9 cellular contexts compared by ENCODE assay signal in genomic region chr19:42129399-42130253, GRCh38. TPM values are rescaled to one million over a fixed set of nuclear protein-coding genes. Genes with fewer than 3 reads are reported as not detected.
A peak's percentile ranks its signal among the peaks of the same experiment; 100 is the strongest.
DNase-seq lines count a peak whose midpoint lies in the region; ATAC-seq and TF ChIP-seq lines count a peak whose summit lies in the region.
"Had no signal": no experiment of that assay in that cellular context is flagged by ENCODE, and none has a peak within 500 bp of the region (broad histone marks: within the 10 kb centered on the region; RNA-seq: fewer than 3 reads in every experiment).

No MANE protein-coding gene starts in this region.

- peak overlapping the region; percentile 56 to 87 for H3K27ac Mint-ChIP-seq in effector memory CD8-positive, alpha-beta T cell

- peaks cover 10 to 16% (median 12%) of the 10 kb centered on the region in 3 donors for H3K4me1 ChIP-seq in skeletal muscle tissue (ENCODE audit: control insufficient read depth in 3 of 3, insufficient read depth in 3 of 3, low read length in 3 of 3)

- TF ChIP-seq POLR2A in NB4 (IDR thresholded peaks at IDR 0.05; ENCODE audit: extremely low read depth, insufficient read length), result no peak

- no peaks in the 10 kb centered on the region for H3K9me3 Mint-ChIP-seq in effector memory CD8-positive, alpha-beta T cell

- H3K27me3 ChIP-seq in skeletal muscle tissue (ENCODE audit: control insufficient read depth in 3 of 3, insufficient read depth in 3 of 3, low read length in 3 of 3), result peaks cover 39 to 47% (median 41%) of the 10 kb centered on the region in 3 donors
- H3K27me3 ChIP-seq: SJSA1 had no signal

- TF ChIP-seq CTCF in GM12875 (IDR thresholded peaks at IDR 0.05; ENCODE audit: borderline replicate concordance, insufficient read depth, low read depth, low read length), result no peak
- no peak for TF ChIP-seq CTCF in NB4 (IDR thresholded peaks at IDR 0.05; ENCODE audit: low read depth, low read length)

- peak; percentile 75 for DNase-seq in NB4 (ENCODE audit: low read depth)
- no peak for DNase-seq in effector memory CD8-positive, alpha-beta T cell
- DNase-seq in DMS153 (lab: John Stamatoyannopoulos, UW), result no peak

- peaks cover 54 to 65% of the 10 kb centered on the region in 2 donors for H3K4me1 Mint-ChIP-seq in effector memory CD8-positive, alpha-beta T cell (ENCODE audit: low read depth in 2 of 2)

- no peak overlapping the region for H3K27ac ChIP-seq in skeletal muscle tissue (ENCODE audit: low read depth, low read length)
- H3K27ac ChIP-seq: SJSA1 had no signal

- H3K36me3 Mint-ChIP-seq in effector memory CD8-positive, alpha-beta T cell (ENCODE audit: insufficient read depth), result peaks cover 11% of the 10 kb centered on the region

- no peaks in the 10 kb centered on the region for H3K27me3 Mint-ChIP-seq in effector memory CD8-positive, alpha-beta T cell

- ATAC-seq in GM21529 (IDR thresholded peaks at IDR 0.05; ENCODE audit: unreplicated experiment) (peak; percentile 51), HG03469 (IDR thresholded peaks at IDR 0.05; ENCODE audit: unreplicated experiment) (no peak), GM18520 (IDR thresholded peaks at IDR 0.05; ENCODE audit: unreplicated experiment) (no peak)
- no peak for ATAC-seq in effector memory CD8-positive, alpha-beta T cell (replicated peaks)

- peak overlapping the region; percentile 93 for H3K4me3 ChIP-seq in GM12875 (ENCODE audit: low read depth, low read length)
- no peak overlapping the region for H3K4me3 ChIP-seq in NB4 (ENCODE audit: low read depth, low read length)
- peak overlapping the region in 2 of 3 donors; percentile 13 to 39 for H3K4me3 ChIP-seq in skeletal muscle tissue (ENCODE audit: low read length in 3 of 3)
- H3K4me3 ChIP-seq: SJSA1 had no signal

- H3K9ac ChIP-seq in skeletal muscle tissue (ENCODE audit: low read depth in 1 of 3, low read length in 3 of 3), result no peak overlapping the region

- H3K36me3 ChIP-seq in skeletal muscle tissue (ENCODE audit: control insufficient read depth in 3 of 3, insufficient read depth in 3 of 3, low read length in 3 of 3), result no peaks in the 10 kb centered on the region
- H3K36me3 ChIP-seq: SJSA1 had no signal

- H3K9me3 ChIP-seq in skeletal muscle tissue (ENCODE audit: control insufficient read depth in 3 of 3, low read length in 3 of 3), result no peaks in the 10 kb centered on the region
- H3K9me3 ChIP-seq: SJSA1 had no signal

- H3K4me3 Mint-ChIP-seq in effector memory CD8-positive, alpha-beta T cell, result peak overlapping the region; percentile 80 to 96

RNA-seq across cellular contexts. Expression of gene POU2F2, which starts 2.6 kb away (rescaled TPM):
- total RNA-seq in skeletal muscle tissue, result 0.52 TPM

RNA-seq across cellular contexts. Expression of gene ZNF574, which starts 53.7 kb away (rescaled TPM):
- 7.8 TPM for total RNA-seq in skeletal muscle tissue

RNA-seq across cellular contexts. Expression of gene GRIK5, which starts 59.6 kb away (rescaled TPM):
- total RNA-seq in skeletal muscle tissue, result 1.0 TPM
- total RNA-seq: SJSA1 had no signal
